Comparison of ENCODE assay signal across 20 cellular contexts in genomic region chr2:9508934-9509333, GRCh38. TPM values are rescaled to one million over a fixed set of nuclear protein-coding genes. Genes with fewer than 3 reads are reported as not detected.
DNase-seq lines count a peak whose midpoint lies in the region; ATAC-seq and TF ChIP-seq lines count a peak whose summit lies in the region.
"Had no signal": no experiment of that assay in that cellular context is flagged by ENCODE, and none has a peak within 500 bp of the region (broad histone marks: within the 10 kb centered on the region; RNA-seq: fewer than 3 reads in every experiment).

No MANE protein-coding gene starts in this region.

- H3K27me3 ChIP-seq in SK-N-SH (ENCODE audit: insufficient read depth) (no peaks in the 10 kb centered on the region), IMR-90 (ENCODE audit: control insufficient read depth, insufficient read depth, low read length) (no peaks in the 10 kb centered on the region), neutrophil (no peaks in the 10 kb centered on the region), PC-3 (ENCODE audit: low read length) (no peaks in the 10 kb centered on the region)
- H3K27me3 ChIP-seq: esophagus squamous epithelium, pancreas, right lobe of liver had no signal

- H2AFZ ChIP-seq in SK-N-SH (ENCODE audit: low read depth): no peak overlapping the region
- no peak overlapping the region for H2AFZ ChIP-seq in IMR-90 (replicated peaks; ENCODE audit: low read length, poor library complexity)
- no peak overlapping the region for H2AFZ ChIP-seq in PC-3 (ENCODE audit: low read length)

- H3K56ac ChIP-seq in IMR-90 (ENCODE audit: extremely low read depth, insufficient read depth, low read length): no peak overlapping the region

- POLR2A ChIA-PET in SK-N-SH (lab: Yijun Ruan, JAX): interaction anchor here (1.4 kb wide), 1 partner anchor 47 kb away, joined by 4 read pairs; the partner anchor contains the start of gene ADAM17
- POLR2A ChIA-PET in IMR-90 (lab: Charles Lee; ENCODE audit: unreplicated experiment): no interaction called here
- POLR2A ChIA-PET in PC-3 (lab: Charles Lee; ENCODE audit: unreplicated experiment): no interaction called here

- in situ Hi-C loops in IMR-90 (cut with MboI; ENCODE audit: low sequenced_read_pairs): no loop called here

- no peak overlapping the region for H2BK120ac ChIP-seq in IMR-90 (ENCODE audit: low read depth, low read length)

- dilution Hi-C loops in IMR-90 (cut with HindIII; ENCODE audit: low sequenced_read_pairs, unreplicated experiment): no loop called here

- H4K20me1 ChIP-seq in SK-N-SH (ENCODE audit: insufficient read depth): no peaks in the 10 kb centered on the region; the same call in 1 of the 2 replicates
- H4K20me1 ChIP-seq in IMR-90 (ENCODE audit: insufficient read depth, low read length): no peaks in the 10 kb centered on the region
- no peaks in the 10 kb centered on the region for H4K20me1 ChIP-seq in PC-3 (ENCODE audit: low read length)

- DNase-seq in SK-N-SH (no peak), IMR-90 (no peak), astrocyte of the hippocampus (ENCODE audit: low read depth, low spot score) (peak; percentile 36), PC-3 (no peak), HuH-7 (ENCODE audit: low spot score) (no peak)
- DNase-seq: activated CD4-positive, alpha-beta T cell treated with anti-CD3 and anti-CD28 coated beads for 1 hour; Caco-2; DND-41; effector memory CD4-positive, alpha-beta T cell; esophagus squamous epithelium; mammary epithelial cell; naive thymus-derived CD4-positive, alpha-beta T cell; NCI-H1417 treated with DMSO at 0.1 percent for 48 hours; NCI-H2107; NCI-H510A; pancreas; right lobe of liver had no signal

- 0 out of 2 replicates have a peak, but pooled peaks cover 6% of the 10 kb centered on the region for H3K9me1 ChIP-seq in IMR-90 (ENCODE audit: insufficient read depth, low read length)

- H3K79me1 ChIP-seq in IMR-90 (ENCODE audit: low read depth in 1 of 2, low read length in 2 of 2): peaks cover 11 to 13% of the 10 kb centered on the region in 2 experiments

- BruUV-seq in IMR-90 (replicated peaks; lab: Mats Ljungman, UMichigan) (no TSS peak), PC-3 (replicated peaks; lab: Mats Ljungman, UMichigan) (no TSS peak)

- H3K9ac ChIP-seq in SK-N-SH (no peak overlapping the region), IMR-90 (ENCODE audit: low read depth, low read length) (no peak overlapping the region; the same call in 1 of the 2 replicates), PC-3 (ENCODE audit: low read length) (no peak overlapping the region)

- no peak overlapping the region for H4K91ac ChIP-seq in IMR-90 (ENCODE audit: insufficient read depth, low read depth, low read length)

- TF ChIP-seq POLR2A in IMR-90 (IDR thresholded peaks at IDR 0.05; ENCODE audit: low read depth, low read length): no peak

- no peak overlapping the region for H4K8ac ChIP-seq in IMR-90 (ENCODE audit: low read depth in 2 of 2, low read length in 2 of 2)

- H2BK20ac ChIP-seq in IMR-90 (ENCODE audit: low read depth, low read length): no peak overlapping the region

- H3K4me3 ChIP-seq in SK-N-SH (ENCODE audit: low read depth in 2 of 2, low read length in 1 of 2) (no peak overlapping the region), IMR-90 (ENCODE audit: insufficient read depth, low read depth, low read length) (no peak overlapping the region), neutrophil (ENCODE audit: low read depth in 1 of 2, low read length in 1 of 2) (no peak overlapping the region), PC-3 (ENCODE audit: low read length) (no peak overlapping the region)
- H3K4me3 ChIP-seq: esophagus squamous epithelium, pancreas, right lobe of liver had no signal

- H3K4me2 ChIP-seq in SK-N-SH (no peak overlapping the region), IMR-90 (ENCODE audit: low read depth, low read length) (no peak overlapping the region), PC-3 (ENCODE audit: low read length) (no peak overlapping the region)

- H2AK5ac ChIP-seq in IMR-90 (ENCODE audit: low read depth, low read length): no peak overlapping the region

- H3K9me2 ChIP-seq in SK-N-SH: no peaks in the 10 kb centered on the region
- H3K9me2 ChIP-seq in PC-3 (replicated peaks; ENCODE audit: low read length): no peaks in the 10 kb centered on the region

- no peak overlapping the region for H2AK9ac ChIP-seq in IMR-90 (replicated peaks; ENCODE audit: low read depth, low read length, poor library complexity)

- peaks cover 43 to 56% of the 10 kb centered on the region in 2 experiments for H3K36me3 ChIP-seq in SK-N-SH (replicated peaks in 1 of 2; ENCODE audit: control insufficient read depth in 1 of 2, insufficient read depth in 2 of 2, low read length in 1 of 2)
- peaks cover 31% of the 10 kb centered on the region for H3K36me3 ChIP-seq in IMR-90 (ENCODE audit: control insufficient read depth, insufficient read depth, low read length)
- H3K36me3 ChIP-seq in neutrophil: peaks cover 86% of the 10 kb centered on the region
- peaks cover 16% of the 10 kb centered on the region for H3K36me3 ChIP-seq in PC-3 (ENCODE audit: low read depth, low read length)

- H3K79me2 ChIP-seq in SK-N-SH (ENCODE audit: insufficient read depth) (peaks cover 12% of the 10 kb centered on the region; the same call in 1 of the 2 replicates), PC-3 (ENCODE audit: low read length) (no peaks in the 10 kb centered on the region)

- H3K14ac ChIP-seq in IMR-90 (replicated peaks; ENCODE audit: low read depth, low read length): no peak overlapping the region

- CTCF ChIA-PET in SK-N-SH (lab: Yijun Ruan, JAX) (interaction anchor here (1.3 kb wide), 1 partner anchor 16 kb away, joined by 6 read pairs; no protein-coding TSS in a partner anchor), IMR-90 (lab: Yijun Ruan, JAX) (no interaction called here), PC-3 (lab: Charles Lee) (no interaction called here)

- H3K23ac ChIP-seq in IMR-90 (ENCODE audit: low read depth, low read length): no peak overlapping the region

- no peak overlapping the region for H2BK5ac ChIP-seq in IMR-90 (ENCODE audit: low read depth, low read length, poor library complexity, severe bottlenecking)

- TF ChIP-seq EP300 in SK-N-SH (IDR thresholded peaks at IDR 0.05; ENCODE audit: borderline replicate concordance in 1 of 2, low read depth in 1 of 2, low read length in 1 of 2): no peak

- TF ChIP-seq RAD21 in SK-N-SH (IDR thresholded peaks at IDR 0.05; ENCODE audit: low read length) (no peak), IMR-90 (IDR thresholded peaks at IDR 0.05; ENCODE audit: low read length) (no peak)

- H3F3A ChIP-seq in SK-N-SH (replicated peaks; ENCODE audit: insufficient read depth) (peaks cover 4% of the 10 kb centered on the region), PC-3 (ENCODE audit: low read length, unreplicated experiment) (no peaks in the 10 kb centered on the region)

- 35% methylated on average over 1 of the region's 1 CpG for WGBS in SK-N-SH (ENCODE audit: low lambda C conversion rate)
- 20% methylated on average over 1 of the region's 1 CpG; no CpG with 5 or more reads in 1 of the 2 experiments for WGBS in IMR-90 (ENCODE audit: extremely low coverage in 2 of 2, insufficient read length in 1 of 2), 2 experiments

- intact Hi-C loops in IMR-90 (cut with micrococcal nuclease): loop anchor here (5.0 kb wide), 1 partner anchor 33 kb away; no protein-coding TSS in a partner anchor
- intact Hi-C loops in PC-3 (cut with micrococcal nuclease): no loop called here

- H3K18ac ChIP-seq in IMR-90 (ENCODE audit: low read depth, low read length): no peak overlapping the region

- H3K4ac ChIP-seq in IMR-90 (ENCODE audit: low read depth, low read length): no peak overlapping the region

- TF ChIP-seq CTCF in SK-N-SH (IDR thresholded peaks at IDR 0.05) (no peak), IMR-90 (conservative IDR thresholded peaks at IDR 0.05; ENCODE audit: low read depth, low read length) (no peak), neutrophil (IDR thresholded peaks at IDR 0.05) (no peak), PC-3 (conservative IDR thresholded peaks at IDR 0.05; ENCODE audit: low read depth, low read length) (no peak)

- H3K9me3 ChIP-seq in SK-N-SH (no peaks in the 10 kb centered on the region), IMR-90 (ENCODE audit: control insufficient read depth, insufficient read depth, low read length) (no peaks in the 10 kb centered on the region), neutrophil (no peaks in the 10 kb centered on the region), PC-3 (ENCODE audit: low read length) (no peaks in the 10 kb centered on the region)
- H3K9me3 ChIP-seq: Caco-2, esophagus squamous epithelium, pancreas, right lobe of liver had no signal

- H3K27ac ChIP-seq in SK-N-SH (ENCODE audit: low read depth in 2 of 2, low read length in 1 of 2): peak overlapping the region in 1 of 2 experiments; percentile 3; a peak in 1 of 4 replicates
- H3K27ac ChIP-seq in IMR-90 (ENCODE audit: insufficient read depth, low read length): no peak overlapping the region
- peak overlapping the region; percentile 11 for H3K27ac ChIP-seq in neutrophil
- H3K27ac ChIP-seq in PC-3 (ENCODE audit: low read length): no peak overlapping the region
- H3K27ac ChIP-seq: esophagus squamous epithelium, pancreas, right lobe of liver had no signal

- H2BK15ac ChIP-seq in IMR-90 (ENCODE audit: low read depth, low read length): no peak overlapping the region

- H4K5ac ChIP-seq in IMR-90 (ENCODE audit: low read depth, low read length): no peak overlapping the region

- ATAC-seq in SK-N-SH treated with all-trans-retinoic acid at 6 μM for 48 hours (peak; percentile 44; the same call in 1 of the 3 replicates), IMR-90 (ENCODE audit: low read depth) (peak; percentile 42), PC-3 (no peak), GM18517 (IDR thresholded peaks at IDR 0.05; ENCODE audit: unreplicated experiment) (no peak)
- ATAC-seq: naive thymus-derived CD4-positive, alpha-beta T cell; pancreas; right lobe of liver had no signal

- H3K4me1 ChIP-seq in SK-N-SH (ENCODE audit: control insufficient read depth in 1 of 2, insufficient read depth in 2 of 2, low read depth in 1 of 2, low read length in 1 of 2) (peaks cover 0 to 2% of the 10 kb centered on the region in 2 experiments; a peak in 1 of 4 replicates), IMR-90 (ENCODE audit: control insufficient read depth, insufficient read depth, low read length) (no peaks in the 10 kb centered on the region), neutrophil (ENCODE audit: control insufficient read depth in 1 of 2, insufficient read depth in 1 of 2, low read depth in 1 of 2, low read length in 1 of 2) (no peaks in the 10 kb centered on the region), PC-3 (ENCODE audit: insufficient read depth, low read length) (no peaks in the 10 kb centered on the region)
- H3K4me1 ChIP-seq: Caco-2, esophagus squamous epithelium, pancreas, right lobe of liver had no signal

RNA-seq across cellular contexts. Expression of gene IAH1, which starts 34.6 kb away (rescaled TPM):
- 115 and 133 TPM in 2 replicates for polyA plus RNA-seq in SK-N-SH (2012; rRNA removed)
- polyA plus RNA-seq in SK-N-SH (2012; cell fraction: cytosol; rRNA removed): 139 and 143 TPM in 2 replicates
- polyA plus RNA-seq in SK-N-SH (2012; cell fraction: nucleus; rRNA removed): 49.0 and 74.7 TPM in 2 replicates
- 58.6 and 89.8 TPM in 2 replicates for total RNA-seq in IMR-90 (2012; rRNA removed)
- 74.3 and 84.5 TPM in 2 replicates for polyA plus RNA-seq in IMR-90 (2012; rRNA removed)
- polyA plus RNA-seq in IMR-90 (2012; cell fraction: cytosol; rRNA removed): 35.1 and 39.0 TPM in 2 replicates
- 9.4 and 49.6 TPM in 2 replicates for polyA plus RNA-seq in IMR-90 (2012; cell fraction: nucleus; rRNA removed; ENCODE audit: low replicate concordance)
- total RNA-seq in PC-3 (2014; rRNA removed): 39.3 and 46.8 TPM in 2 replicates

RNA-seq across cellular contexts. Expression of gene ADAM17, which starts 46.7 kb away (rescaled TPM):
- polyA plus RNA-seq in SK-N-SH (2012; rRNA removed) (12.8 and 17.1 TPM in 2 replicates), IMR-90 (2012; rRNA removed) (8.8 and 9.6 TPM in 2 replicates)
- 17.5 and 19.7 TPM in 2 replicates for polyA plus RNA-seq in SK-N-SH (2012; cell fraction: cytosol; rRNA removed)
- 23.0 and 30.3 TPM in 2 replicates for polyA plus RNA-seq in SK-N-SH (2012; cell fraction: nucleus; rRNA removed)
- total RNA-seq in IMR-90 (2012; rRNA removed) (34.4 and 46.4 TPM in 2 replicates), PC-3 (2014; rRNA removed) (23.0 and 34.3 TPM in 2 replicates)
- polyA plus RNA-seq in IMR-90 (2012; cell fraction: cytosol; rRNA removed): 3.3 and 3.7 TPM in 2 replicates
- polyA plus RNA-seq in IMR-90 (2012; cell fraction: nucleus; rRNA removed; ENCODE audit: low replicate concordance): 6.7 and 21.4 TPM in 2 replicates

Comparison
In these comparisons a context has a peak if more than half of its experiments do, and no peak if none do; other contexts are left out.
1. ATAC-seq: peak in SK-N-SH treated with all-trans-retinoic acid at 6 μM for 48 hours (single experiment) and IMR-90 (single experiment); none in PC-3 (single experiment) and GM18517 (single experiment).